In genomic region chr3:152026033-152026556, GRCh38 we compare ENCODE assay signal across 11 cellular contexts.
A peak's percentile ranks its signal among the peaks of the same experiment; 100 is the strongest.
DNase-seq lines count a peak whose midpoint lies in the region; ATAC-seq and TF ChIP-seq lines count a peak whose summit lies in the region.
"Had no signal": no experiment of that assay in that cellular context is flagged by ENCODE, and none has a peak within 500 bp of the region (broad histone marks: within the 10 kb centered on the region; RNA-seq: fewer than 3 reads in every experiment).

No MANE protein-coding gene starts in this region.

- peaks cover 0 to 8% (median 0%) of the 10 kb centered on the region in 3 donors for H3K4me1 ChIP-seq in gastroesophageal sphincter

- H3K27ac ChIP-seq in gastroesophageal sphincter, result no peak overlapping the region
- H3K27ac ChIP-seq: tibial nerve had no signal

- no peak for TF ChIP-seq POLR2A in gastroesophageal sphincter (IDR thresholded peaks at IDR 0.05)

- in situ Hi-C loops in SK-MEL-5 (cut with HindIII; ENCODE audit: low pct_unique_long_range_greater_than_20kb, low sequenced_read_pairs), result no loop called here

- TF ChIP-seq CTCF in AG04449 (IDR thresholded peaks at IDR 0.05; ENCODE audit: insufficient read depth, low read length, missing control alignments) (peak; percentile 12), gastroesophageal sphincter (IDR thresholded peaks at IDR 0.05) (peak in 3 of 4 experiments; percentile 28 to 47 (median 37))

- H3K27me3 ChIP-seq in gastroesophageal sphincter, result no peaks in the 10 kb centered on the region
- H3K27me3 ChIP-seq: tibial nerve had no signal

- CTCF ChIA-PET in AG04449 (lab: Yijun Ruan, JAX), result interaction anchor here (0.6 to 1.4 kb wide), 4 partner anchors 12 to 420 kb away, joined by 3 read pairs; no protein-coding TSS in a partner anchor

- POLR2A ChIA-PET in AG04449 (lab: Yijun Ruan, JAX), result interaction anchor here (0.7 to 1.2 kb wide), 2 partner anchors 243 to 306 kb away, joined by 3 to 8 read pairs; partner anchors contain the start of gene MBNL1

- no peaks in the 10 kb centered on the region for H3K9me3 ChIP-seq in gastroesophageal sphincter
- H3K9me3 ChIP-seq: tibial nerve had no signal

- WGBS in gastroesophageal sphincter (ENCODE audit: low coverage in 1 of 2), 2 donors, result 34 to 46% methylated on average over 5 of the region's 5 CpGs

- peak; percentile 75 for DNase-seq in AG04449 (ENCODE audit: low read depth, low spot score)
- DNase-seq in HT-29 (ENCODE audit: low spot score), result peak; percentile 92
- DNase-seq in SK-MEL-5 (ENCODE audit: low read depth, low spot score), result peak; percentile 7
- no peak for DNase-seq in activated gamma-delta T cell treated with Interleukin-2 at 50 U/mL for 16 hours
- DNase-seq in iPS-NIHi7 (ENCODE audit: extremely low spot score), result no peak
- DNase-seq: central memory CD4-positive, alpha-beta T cell; nucleus accumbens had no signal

- no peak for ATAC-seq in gastroesophageal sphincter
- ATAC-seq in GM21737 (IDR thresholded peaks at IDR 0.05; ENCODE audit: unreplicated experiment), result no peak
- no peak for ATAC-seq in GM18858 (IDR thresholded peaks at IDR 0.05; ENCODE audit: unreplicated experiment)

- no peaks in the 10 kb centered on the region for H3K36me3 ChIP-seq in gastroesophageal sphincter
- H3K36me3 ChIP-seq: tibial nerve had no signal

- H3K4me3 ChIP-seq in AG04449 (ENCODE audit: low read depth, low read length) (no peak overlapping the region), gastroesophageal sphincter (no peak overlapping the region)
- H3K4me3 ChIP-seq: tibial nerve had no signal

- no peak for TF ChIP-seq EP300 in gastroesophageal sphincter (IDR thresholded peaks at IDR 0.05)

Comparison
In these comparisons a context has a peak if more than half of its experiments do, and no peak if none do; other contexts are left out.
1. DNase-seq: peak in AG04449 (single experiment), HT-29 (single experiment) and SK-MEL-5 (single experiment); none in activated gamma-delta T cell treated with Interleukin-2 at 50 U/mL for 16 hours (single experiment) and iPS-NIHi7 (single experiment).